In genomic region chr20:21608777-21609176, GRCh38 we compare ENCODE assay signal across 1 cellular context.
TF ChIP-seq lines count a peak whose summit lies in the region.

No MANE protein-coding gene starts in this region.

TF ChIP-seq in SK-N-SH, 30 proteins besides CTCF, POLR2A, EP300 and RAD21 (continued from another document):
- TF ChIP-seq RFX5 (IDR thresholded peaks at IDR 0.05; ENCODE audit: low read length) (no peak), ZBTB33 (IDR thresholded peaks at IDR 0.05; ENCODE audit: borderline replicate concordance, low read depth) (no peak), JUND (IDR thresholded peaks at IDR 0.05) (no peak)
